Comparison of ENCODE assay signal across 8 cellular contexts in genomic region chr1:86788300-86789206, GRCh38.
DNase-seq lines count a peak whose midpoint lies in the region; ATAC-seq and TF ChIP-seq lines count a peak whose summit lies in the region.

No MANE protein-coding gene starts in this region.

- H4K20me1 ChIP-seq in DOHH2 (ENCODE audit: control insufficient read depth, insufficient read depth, low read depth, low read length), result no peaks in the 10 kb centered on the region

- no peaks in the 10 kb centered on the region for H3F3A ChIP-seq in DOHH2 (ENCODE audit: control insufficient read depth, insufficient read depth)

- H3K27ac ChIP-seq in DOHH2 (ENCODE audit: low read depth, low read length) (no peak overlapping the region), neutrophil (peak overlapping the region; percentile 92)

- H3K27me3 ChIP-seq in DOHH2 (ENCODE audit: control insufficient read depth, low read length), result no peaks in the 10 kb centered on the region
- no peaks in the 10 kb centered on the region for H3K27me3 ChIP-seq in endocrine pancreas (ENCODE audit: control insufficient read depth, insufficient read depth, low read length)
- H3K27me3 ChIP-seq in neutrophil, result no peaks in the 10 kb centered on the region

- DNase-seq in OCI-M1 (lab: John Stamatoyannopoulos, UW), result peak; percentile 88
- DNase-seq in NCI-H526 (lab: John Stamatoyannopoulos, UW), result no peak
- no peak for DNase-seq in GM19240 (ENCODE audit: insufficient read length, low spot score)

- peak overlapping the region; percentile 4; the same call in 1 of the 2 replicates for H3K4me2 ChIP-seq in DOHH2 (ENCODE audit: low read length)

- H3K9me2 ChIP-seq in DOHH2 (replicated peaks; ENCODE audit: control insufficient read depth, low read length), result no peaks in the 10 kb centered on the region

- no peaks in the 10 kb centered on the region for H3K79me2 ChIP-seq in DOHH2 (ENCODE audit: control insufficient read depth, low read length)

- H3K36me3 ChIP-seq in DOHH2 (ENCODE audit: control insufficient read depth, low read length) (no peaks in the 10 kb centered on the region), endocrine pancreas (ENCODE audit: control insufficient read depth, insufficient read depth, low read length) (no peaks in the 10 kb centered on the region), neutrophil (no peaks in the 10 kb centered on the region)

- H3K4me1 ChIP-seq in DOHH2 (ENCODE audit: control insufficient read depth, low read length) (peaks cover 18% of the 10 kb centered on the region), endocrine pancreas (ENCODE audit: control insufficient read depth, insufficient read depth, low read length) (peaks cover 24% of the 10 kb centered on the region), neutrophil (ENCODE audit: control insufficient read depth in 1 of 2, insufficient read depth in 1 of 2, low read depth in 1 of 2, low read length in 1 of 2) (peaks cover 50 to 54% of the 10 kb centered on the region in 2 experiments)

- ATAC-seq in GM19463 (IDR thresholded peaks at IDR 0.05; ENCODE audit: unreplicated experiment) (no peak), GM21423 (IDR thresholded peaks at IDR 0.05; ENCODE audit: unreplicated experiment) (no peak)

- H3K9me3 ChIP-seq in DOHH2 (ENCODE audit: control insufficient read depth, insufficient read depth, low read length) (peaks cover 5% of the 10 kb centered on the region; the same call in 1 of the 2 replicates), endocrine pancreas (ENCODE audit: control insufficient read depth, low read length) (no peaks in the 10 kb centered on the region), neutrophil (no peaks in the 10 kb centered on the region)

- H3K9ac ChIP-seq in endocrine pancreas (ENCODE audit: control insufficient read depth, insufficient read depth, low read length), result no peak overlapping the region

- H3K4me3 ChIP-seq in DOHH2 (ENCODE audit: low read length), result no peak overlapping the region
- H3K4me3 ChIP-seq in endocrine pancreas (ENCODE audit: control insufficient read depth, insufficient read depth, low read length), result peak overlapping the region; percentile 6
- H3K4me3 ChIP-seq in neutrophil (ENCODE audit: low read depth in 1 of 2, low read length in 1 of 2), result peak overlapping the region; percentile 23 to 31

- no peak for TF ChIP-seq CTCF in DOHH2 (IDR thresholded peaks at IDR 0.05; ENCODE audit: low read depth, low read length, poor library complexity, severe bottlenecking)
- no peak for TF ChIP-seq CTCF in neutrophil (IDR thresholded peaks at IDR 0.05)
